In the genomic region with DNA sequence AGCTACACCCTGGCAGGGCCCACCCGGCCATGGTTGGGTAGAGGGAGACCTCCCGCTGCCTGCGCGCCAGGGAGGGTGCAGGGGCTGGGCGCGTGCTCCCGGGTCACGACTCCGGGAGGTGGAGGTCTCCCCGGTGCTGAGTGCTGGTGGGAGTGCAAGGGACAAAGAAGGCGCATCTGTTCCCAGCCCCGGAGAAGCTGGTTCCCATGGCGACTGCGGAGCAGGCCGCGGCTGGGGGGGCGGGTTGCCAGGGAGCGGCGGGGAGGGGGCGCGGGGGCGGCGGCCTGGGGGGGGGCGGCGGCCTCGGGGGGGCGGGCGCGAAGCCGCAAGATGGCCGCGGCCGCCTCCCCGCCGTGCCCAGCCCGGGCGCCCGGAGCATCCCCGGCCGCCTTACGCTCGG, we compare ENCODE assay signal across 11 cellular contexts.
DNase-seq lines count a peak whose midpoint lies in the region; ATAC-seq and TF ChIP-seq lines count a peak whose summit lies in the region.
"Had no signal": no experiment of that assay in that cellular context is flagged by ENCODE, and none has a peak within 500 bp of the region (broad histone marks: within the 10 kb centered on the region; RNA-seq: fewer than 3 reads in every experiment).

No MANE protein-coding gene starts in this region.

- ATAC-seq in GM19452 (IDR thresholded peaks at IDR 0.05; ENCODE audit: unreplicated experiment): no peak

- no peak overlapping the region for H3K27ac Mint-ChIP-seq in nephron
- H3K27ac Mint-ChIP-seq: activated CD4-positive, alpha-beta memory T cell treated with anti-CD3 and anti-CD28 coated beads for 36 hours had no signal

- peak overlapping the region in 2 of 3 experiments; percentile 12 to 69 for H3K4me3 Mint-ChIP-seq in nephron

- H3K4me1 ChIP-seq in HUES6 (ENCODE audit: control insufficient read depth, insufficient read depth, low read length): peaks cover 12% of the 10 kb centered on the region

- H3K9me3 ChIP-seq in HUES6 (ENCODE audit: control insufficient read depth, insufficient read depth, low read depth, low read length): no peaks in the 10 kb centered on the region

- no peaks in the 10 kb centered on the region for H3K27me3 ChIP-seq in HUES6 (ENCODE audit: control insufficient read depth, insufficient read depth, low read length)

- no peaks in the 10 kb centered on the region for H3K27me3 Mint-ChIP-seq in nephron (ENCODE audit: low read depth)

- no peaks in the 10 kb centered on the region for H3K9me3 Mint-ChIP-seq in nephron
- H3K9me3 Mint-ChIP-seq: activated CD4-positive, alpha-beta memory T cell treated with anti-CD3 and anti-CD28 coated beads for 36 hours had no signal

- peaks cover 42% of the 10 kb centered on the region for H3K36me3 ChIP-seq in HUES6 (ENCODE audit: control insufficient read depth, insufficient read depth, low read length)

- no peaks in the 10 kb centered on the region for H3K36me3 Mint-ChIP-seq in nephron (ENCODE audit: low read depth)
- H3K36me3 Mint-ChIP-seq: activated CD4-positive, alpha-beta memory T cell treated with anti-CD3 and anti-CD28 coated beads for 36 hours had no signal

- DNase-seq in AG09309 (ENCODE audit: low read depth) (no peak), cardiac fibroblast (ENCODE audit: low read depth in 2 of 2) (no peak), iPS-NIHi11 (ENCODE audit: low spot score) (no peak), inferior parietal cortex (ENCODE audit: extremely low spot score) (no peak)
- DNase-seq in stimulated activated CD4-positive, alpha-beta T cell treated with anti-CD3 and anti-CD28 coated beads, Interleukin-4, amount 100 ng/mL, for 24 hours: no peak
- DNase-seq: activated CD4-positive, alpha-beta memory T cell treated with anti-CD3 and anti-CD28 coated beads for 36 hours; NCI-H1694; stimulated activated CD4-positive, alpha-beta T cell treated with anti-CD3 and anti-CD28 coated beads, Interleukin-15, amount 100 ng/mL, for 24 hours had no signal

- H3K27ac ChIP-seq in HUES6 (ENCODE audit: low read depth, low read length): 0 out of 2 replicates have a peak overlapping the region, but pooled peaks have one; percentile 28

- H3K4me3 ChIP-seq in AG09309 (ENCODE audit: control insufficient read depth, low read depth, low read length) (peak overlapping the region; percentile 88), HUES6 (ENCODE audit: low read depth, low read length) (peak overlapping the region; percentile 83), cardiac fibroblast (replicated peaks in 1 of 2; ENCODE audit: low read depth in 2 of 2, low read length in 2 of 2) (peak overlapping the region; percentile 69 to 74)

- H3K9ac ChIP-seq in HUES6 (ENCODE audit: low read length): peak overlapping the region; percentile 65

- TF ChIP-seq CTCF in AG09309 (IDR thresholded peaks at IDR 0.05; ENCODE audit: control insufficient read depth, insufficient read depth, low read depth, low read length, missing control alignments): no peak
- no peak for TF ChIP-seq CTCF in cardiac fibroblast (IDR thresholded peaks at IDR 0.05; ENCODE audit: low read depth, low read length)
- TF ChIP-seq CTCF in nephron (IDR thresholded peaks at IDR 0.05; ENCODE audit: unreplicated experiment in 3 of 3): no peak

- peaks cover 26% of the 10 kb centered on the region for H3K4me1 Mint-ChIP-seq in nephron
